1 cellular context compared by ENCODE assay signal in the genomic region with DNA sequence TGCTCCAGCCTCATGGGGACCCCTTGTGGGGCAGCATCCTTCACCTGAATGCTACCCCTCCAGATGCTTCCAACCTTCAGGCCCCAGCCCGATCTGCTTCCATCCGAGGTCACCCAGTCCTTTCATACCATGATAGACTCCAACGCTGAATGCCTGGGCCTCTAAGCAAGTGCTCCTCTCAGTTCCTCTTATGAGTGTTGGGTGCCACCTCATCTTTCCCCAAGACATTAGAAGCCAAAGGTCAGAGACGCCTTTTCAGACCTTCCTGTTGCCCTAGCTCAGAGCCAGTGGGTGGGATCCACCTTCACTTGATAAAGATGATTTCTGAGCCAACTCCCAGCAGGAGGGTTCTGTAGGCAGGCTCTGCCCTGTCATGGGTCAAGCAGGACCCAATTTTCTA.
TF ChIP-seq lines count a peak whose summit lies in the region.

No MANE protein-coding gene starts in this region.

TF ChIP-seq in WTC11, 78 proteins besides CTCF, POLR2A, EP300 and RAD21 (continued from another document):
- TF ChIP-seq, protein P1, sequence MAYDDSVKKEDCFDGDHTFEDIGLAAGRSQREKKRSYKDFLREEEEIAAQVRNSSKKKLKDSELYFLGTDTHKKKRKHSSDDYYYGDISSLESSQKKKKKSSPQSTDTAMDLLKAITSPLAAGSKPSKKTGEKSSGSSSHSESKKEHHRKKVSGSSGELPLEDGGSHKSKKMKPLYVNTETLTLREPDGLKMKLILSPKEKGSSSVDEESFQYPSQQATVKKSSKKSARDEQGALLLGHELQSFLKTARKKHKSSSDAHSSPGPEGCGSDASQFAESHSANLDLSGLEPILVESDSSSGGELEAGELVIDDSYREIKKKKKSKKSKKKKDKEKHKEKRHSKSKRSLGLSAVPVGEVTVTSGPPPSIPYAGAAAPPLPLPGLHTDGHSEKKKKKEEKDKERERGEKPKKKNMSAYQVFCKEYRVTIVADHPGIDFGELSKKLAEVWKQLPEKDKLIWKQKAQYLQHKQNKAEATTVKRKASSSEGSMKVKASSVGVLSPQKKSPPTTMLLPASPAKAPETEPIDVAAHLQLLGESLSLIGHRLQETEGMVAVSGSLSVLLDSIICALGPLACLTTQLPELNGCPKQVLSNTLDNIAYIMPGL (CRISPR knock-in tag; IDR thresholded peaks at IDR 0.05): no peak
- TF ChIP-seq, protein P2, sequence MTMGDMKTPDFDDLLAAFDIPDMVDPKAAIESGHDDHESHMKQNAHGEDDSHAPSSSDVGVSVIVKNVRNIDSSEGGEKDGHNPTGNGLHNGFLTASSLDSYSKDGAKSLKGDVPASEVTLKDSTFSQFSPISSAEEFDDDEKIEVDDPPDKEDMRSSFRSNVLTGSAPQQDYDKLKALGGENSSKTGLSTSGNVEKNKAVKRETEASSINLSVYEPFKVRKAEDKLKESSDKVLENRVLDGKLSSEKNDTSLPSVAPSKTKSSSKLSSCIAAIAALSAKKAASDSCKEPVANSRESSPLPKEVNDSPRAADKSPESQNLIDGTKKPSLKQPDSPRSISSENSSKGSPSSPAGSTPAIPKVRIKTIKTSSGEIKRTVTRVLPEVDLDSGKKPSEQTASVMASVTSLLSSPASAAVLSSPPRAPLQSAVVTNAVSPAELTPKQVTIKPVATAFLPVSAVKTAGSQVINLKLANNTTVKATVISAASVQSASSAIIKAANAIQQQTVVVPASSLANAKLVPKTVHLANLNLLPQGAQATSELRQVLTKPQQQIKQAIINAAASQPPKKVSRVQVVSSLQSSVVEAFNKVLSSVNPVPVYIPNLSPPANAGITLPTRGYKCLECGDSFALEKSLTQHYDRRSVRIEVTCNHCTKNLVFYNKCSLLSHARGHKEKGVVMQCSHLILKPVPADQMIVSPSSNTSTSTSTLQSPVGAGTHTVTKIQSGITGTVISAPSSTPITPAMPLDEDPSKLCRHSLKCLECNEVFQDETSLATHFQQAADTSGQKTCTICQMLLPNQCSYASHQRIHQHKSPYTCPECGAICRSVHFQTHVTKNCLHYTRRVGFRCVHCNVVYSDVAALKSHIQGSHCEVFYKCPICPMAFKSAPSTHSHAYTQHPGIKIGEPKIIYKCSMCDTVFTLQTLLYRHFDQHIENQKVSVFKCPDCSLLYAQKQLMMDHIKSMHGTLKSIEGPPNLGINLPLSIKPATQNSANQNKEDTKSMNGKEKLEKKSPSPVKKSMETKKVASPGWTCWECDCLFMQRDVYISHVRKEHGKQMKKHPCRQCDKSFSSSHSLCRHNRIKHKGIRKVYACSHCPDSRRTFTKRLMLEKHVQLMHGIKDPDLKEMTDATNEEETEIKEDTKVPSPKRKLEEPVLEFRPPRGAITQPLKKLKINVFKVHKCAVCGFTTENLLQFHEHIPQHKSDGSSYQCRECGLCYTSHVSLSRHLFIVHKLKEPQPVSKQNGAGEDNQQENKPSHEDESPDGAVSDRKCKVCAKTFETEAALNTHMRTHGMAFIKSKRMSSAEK (CRISPR knock-in tag; IDR thresholded peaks at IDR 0.05; ENCODE audit: borderline replicate concordance): no peak
- TF ChIP-seq, protein P3, sequence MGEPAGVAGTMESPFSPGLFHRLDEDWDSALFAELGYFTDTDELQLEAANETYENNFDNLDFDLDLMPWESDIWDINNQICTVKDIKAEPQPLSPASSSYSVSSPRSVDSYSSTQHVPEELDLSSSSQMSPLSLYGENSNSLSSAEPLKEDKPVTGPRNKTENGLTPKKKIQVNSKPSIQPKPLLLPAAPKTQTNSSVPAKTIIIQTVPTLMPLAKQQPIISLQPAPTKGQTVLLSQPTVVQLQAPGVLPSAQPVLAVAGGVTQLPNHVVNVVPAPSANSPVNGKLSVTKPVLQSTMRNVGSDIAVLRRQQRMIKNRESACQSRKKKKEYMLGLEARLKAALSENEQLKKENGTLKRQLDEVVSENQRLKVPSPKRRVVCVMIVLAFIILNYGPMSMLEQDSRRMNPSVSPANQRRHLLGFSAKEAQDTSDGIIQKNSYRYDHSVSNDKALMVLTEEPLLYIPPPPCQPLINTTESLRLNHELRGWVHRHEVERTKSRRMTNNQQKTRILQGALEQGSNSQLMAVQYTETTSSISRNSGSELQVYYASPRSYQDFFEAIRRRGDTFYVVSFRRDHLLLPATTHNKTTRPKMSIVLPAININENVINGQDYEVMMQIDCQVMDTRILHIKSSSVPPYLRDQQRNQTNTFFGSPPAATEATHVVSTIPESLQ (CRISPR knock-in tag; IDR thresholded peaks at IDR 0.05): no peak
- no peak for TF ChIP-seq CREB1 (CRISPR knock-in tag; IDR thresholded peaks at IDR 0.05)
- TF ChIP-seq TCF7 (CRISPR knock-in tag; IDR thresholded peaks at IDR 0.05; ENCODE audit: low read depth): no peak
